Comparison of ENCODE assay signal across 9 cellular contexts in the genomic region with DNA sequence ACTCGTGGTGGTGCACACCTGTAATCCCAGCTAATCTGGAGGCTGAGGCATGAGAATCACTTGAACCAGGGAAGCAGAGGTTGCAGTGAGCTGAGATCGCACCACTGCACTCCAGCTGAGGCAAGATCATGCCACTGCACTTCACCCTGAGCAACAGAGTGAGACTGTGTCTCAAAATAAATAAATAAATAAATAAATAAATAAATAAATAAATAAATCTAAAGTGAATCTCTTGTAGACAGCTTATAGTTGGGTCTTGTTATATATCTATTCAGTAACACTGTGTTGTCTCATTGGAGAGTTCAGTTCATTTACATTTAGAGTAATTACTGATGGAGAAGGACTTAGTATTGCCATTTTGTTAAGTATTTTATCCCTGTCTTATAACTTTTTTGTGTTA.
"Had no signal": no experiment of that assay in that cellular context is flagged by ENCODE, and none has a peak within 500 bp of the region (broad histone marks: within the 10 kb centered on the region; RNA-seq: fewer than 3 reads in every experiment).

No MANE protein-coding gene starts in this region.

- FAIRE-seq: HepG2, HTR-8/SVneo, K562 had no signal

- ATAC-seq: HepG2, K562 had no signal

- DNase-seq: IMR-90, Karpas-422, KBM-7, KG1 had no signal

- H3K27ac ChIP-seq: HL-60, KMS-11 had no signal

- H3K4me2 ChIP-seq: KMS-11 had no signal

- H3K4me3 ChIP-seq: K562 had no signal
